ENCODE assay signal across 5 cellular contexts in the genomic region with DNA sequence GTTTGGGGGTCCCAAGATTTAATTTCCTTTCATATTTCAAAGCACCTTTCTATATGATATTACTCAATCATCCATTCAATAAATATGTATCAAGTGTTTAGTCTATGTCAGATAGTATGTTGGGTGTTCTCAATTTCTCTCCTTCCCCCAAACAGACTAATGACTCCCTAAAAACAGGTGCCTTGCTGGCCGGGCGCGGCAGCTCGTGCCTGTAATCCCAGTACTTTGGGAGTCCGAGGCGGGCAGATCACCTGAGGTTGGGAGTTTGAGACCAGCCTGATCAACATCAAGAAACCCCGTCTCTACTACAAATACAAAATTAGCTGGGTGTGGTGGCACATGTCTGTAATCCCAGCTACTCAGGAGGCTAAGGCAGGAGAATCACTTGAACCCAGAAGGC.
DNase-seq lines count a peak whose midpoint lies in the region; TF ChIP-seq lines count a peak whose summit lies in the region.
"Not testable (repeated sequence)": the region's sequence is repeated elsewhere in the genome, so short reads cannot be mapped to it uniquely, and the experiment has no call there.

No MANE protein-coding gene starts in this region.

- peaks cover 18% of the 10 kb centered on the region for H3K79me1 ChIP-seq in trophoblast cell (ENCODE audit: low read length)

- peak overlapping the region; percentile 98 for H2BK120ac ChIP-seq in trophoblast cell (ENCODE audit: insufficient read depth, low read length, poor library complexity)

- peak overlapping the region; percentile 91 for H3K4ac ChIP-seq in trophoblast cell (ENCODE audit: low read depth, low read length)

- H2AK5ac ChIP-seq in trophoblast cell (ENCODE audit: low read length): peak overlapping the region; percentile 97

- H3K36me3 Mint-ChIP-seq in progenitor cell of endocrine pancreas (ENCODE audit: insufficient read depth): not testable (repeated sequence)

- H3K9ac ChIP-seq in trophoblast cell (ENCODE audit: low read length); smooth muscle cell (ENCODE audit: low read depth): not testable (repeated sequence)

- H2AFZ ChIP-seq in hepatocyte; trophoblast cell (ENCODE audit: insufficient read depth, low read length, poor library complexity); smooth muscle cell (ENCODE audit: low read depth): not testable (repeated sequence)

- H3K4me2 ChIP-seq in hepatocyte; trophoblast cell (ENCODE audit: low read length); smooth muscle cell: not testable (repeated sequence)

- H3K27ac Mint-ChIP-seq in progenitor cell of endocrine pancreas: peak overlapping the region; percentile 37

- H3K36me3 ChIP-seq in hepatocyte (replicated peaks; ENCODE audit: insufficient read depth, low read depth); mesodermal cell (ENCODE audit: control insufficient read depth, insufficient read depth, low read length); trophoblast cell (ENCODE audit: control insufficient read depth in 1 of 2, insufficient read depth in 2 of 2, low read length in 2 of 2); smooth muscle cell (ENCODE audit: low read depth): not testable (repeated sequence)

- H2BK12ac ChIP-seq in trophoblast cell (ENCODE audit: low read length): peak overlapping the region; percentile 98

- not testable (repeated sequence) for H3K27me3 Mint-ChIP-seq in progenitor cell of endocrine pancreas

- TF ChIP-seq CTCF in hepatocyte (IDR thresholded peaks at IDR 0.05; ENCODE audit: poor library complexity); progenitor cell of endocrine pancreas (IDR thresholded peaks at IDR 0.05; ENCODE audit: unreplicated experiment); smooth muscle cell (IDR thresholded peaks at IDR 0.05; ENCODE audit: borderline replicate concordance, insufficient read depth, poor library complexity, severe bottlenecking): not testable (repeated sequence)

- not testable (repeated sequence) for H3K4me1 ChIP-seq in hepatocyte (ENCODE audit: insufficient read depth); smooth muscle cell (ENCODE audit: low read depth)
- peaks cover 13% of the 10 kb centered on the region for H3K4me1 ChIP-seq in mesodermal cell (ENCODE audit: control insufficient read depth, insufficient read depth, low read length, poor library complexity, severe bottlenecking)
- H3K4me1 ChIP-seq in trophoblast cell (ENCODE audit: control insufficient read depth in 1 of 2, insufficient read depth in 2 of 2, low read length in 2 of 2): peaks cover 21 to 25% of the 10 kb centered on the region in 2 experiments

- not testable (repeated sequence) for H3K27me3 ChIP-seq in hepatocyte; trophoblast cell (ENCODE audit: insufficient read depth, low read length); smooth muscle cell (ENCODE audit: low read depth)

- not testable (repeated sequence) for H3K4me3 ChIP-seq in hepatocyte; mesodermal cell (ENCODE audit: extremely low read depth, insufficient read depth, low read length, poor library complexity, severe bottlenecking); trophoblast cell (ENCODE audit: low read depth, low read length); smooth muscle cell

- peak overlapping the region; percentile 79 for H3K14ac ChIP-seq in trophoblast cell (ENCODE audit: low read length)

- peak overlapping the region; percentile 92 for H4K91ac ChIP-seq in trophoblast cell (ENCODE audit: low read depth, low read length)

- not testable (repeated sequence) for H3K23ac ChIP-seq in trophoblast cell (ENCODE audit: low read length)

- peak overlapping the region; percentile 79 for H3K18ac ChIP-seq in trophoblast cell (ENCODE audit: low read length)

- not testable (repeated sequence) for H3K4me1 Mint-ChIP-seq in progenitor cell of endocrine pancreas (ENCODE audit: low read depth)

- H3K9me3 ChIP-seq in hepatocyte (ENCODE audit: low read depth); mesodermal cell (ENCODE audit: control insufficient read depth, low read length); trophoblast cell (ENCODE audit: insufficient read depth, low read depth, low read length); smooth muscle cell (replicated peaks; ENCODE audit: low read depth): not testable (repeated sequence)

- H3K27ac ChIP-seq in hepatocyte (peak overlapping the region; percentile 18), mesodermal cell (ENCODE audit: low read depth, low read length, severe bottlenecking) (peak overlapping the region; percentile 89), trophoblast cell (ENCODE audit: low read depth, low read length) (peak overlapping the region; percentile 99), smooth muscle cell (ENCODE audit: low read depth) (peak overlapping the region; percentile 37)

- peak overlapping the region; percentile 99 for H2BK5ac ChIP-seq in trophoblast cell (ENCODE audit: low read depth, low read length, poor library complexity)

- not testable (repeated sequence) for H3K9me3 Mint-ChIP-seq in progenitor cell of endocrine pancreas (ENCODE audit: low read depth)

- DNase-seq in hepatocyte (ENCODE audit: low spot score); trophoblast cell; progenitor cell of endocrine pancreas (ENCODE audit: low spot score, unreplicated experiment); smooth muscle cell (lab: John Stamatoyannopoulos, UW; ENCODE audit: unreplicated experiment): not testable (repeated sequence)

- H4K8ac ChIP-seq in trophoblast cell (ENCODE audit: low read depth, low read length): peak overlapping the region; percentile 85

- 93% methylated on average over 7 of the region's 7 CpGs for WGBS in hepatocyte (ENCODE audit: low lambda C conversion rate, missing lambda C conversion rate)
- WGBS in mesodermal cell (ENCODE audit: insufficient coverage in 2 of 2), 2 experiments: 80 to 100% methylated on average over 1 to 3 of the region's 7 CpGs
- WGBS in trophoblast cell (ENCODE audit: extremely low coverage, insufficient coverage, insufficient read length): no CpG with 5 or more reads among the region's 7 CpGs
- WGBS in smooth muscle cell (ENCODE audit: low lambda C conversion rate): 92% methylated on average over 7 of the region's 7 CpGs

- peak overlapping the region; percentile 88 for H4K12ac ChIP-seq in trophoblast cell (ENCODE audit: low read depth, low read length)

- not testable (repeated sequence) for H4K20me1 ChIP-seq in hepatocyte (ENCODE audit: insufficient read depth, poor library complexity, severe bottlenecking); smooth muscle cell (ENCODE audit: low read depth)

- H3F3A ChIP-seq in smooth muscle cell (ENCODE audit: low read depth): not testable (repeated sequence)

- H3K9me2 ChIP-seq in hepatocyte (replicated peaks; ENCODE audit: insufficient read depth): not testable (repeated sequence)

- H3K79me2 ChIP-seq in hepatocyte; trophoblast cell (ENCODE audit: control insufficient read depth, insufficient read depth, low read length, poor library complexity); smooth muscle cell (ENCODE audit: low read depth): not testable (repeated sequence)

- H3K4me3 Mint-ChIP-seq in progenitor cell of endocrine pancreas (ENCODE audit: low read depth): not testable (repeated sequence)

Comparison
In these comparisons a context has a peak if more than half of its experiments do, and no peak if none do; other contexts are left out.
1. H3K27ac ChIP-seq: peak in every context shown above with its lines; median percentile 99 in trophoblast cell; 89 in mesodermal cell; 37 in smooth muscle cell; 18 in hepatocyte.